9 cellular contexts compared by ENCODE assay signal in the genomic region with DNA sequence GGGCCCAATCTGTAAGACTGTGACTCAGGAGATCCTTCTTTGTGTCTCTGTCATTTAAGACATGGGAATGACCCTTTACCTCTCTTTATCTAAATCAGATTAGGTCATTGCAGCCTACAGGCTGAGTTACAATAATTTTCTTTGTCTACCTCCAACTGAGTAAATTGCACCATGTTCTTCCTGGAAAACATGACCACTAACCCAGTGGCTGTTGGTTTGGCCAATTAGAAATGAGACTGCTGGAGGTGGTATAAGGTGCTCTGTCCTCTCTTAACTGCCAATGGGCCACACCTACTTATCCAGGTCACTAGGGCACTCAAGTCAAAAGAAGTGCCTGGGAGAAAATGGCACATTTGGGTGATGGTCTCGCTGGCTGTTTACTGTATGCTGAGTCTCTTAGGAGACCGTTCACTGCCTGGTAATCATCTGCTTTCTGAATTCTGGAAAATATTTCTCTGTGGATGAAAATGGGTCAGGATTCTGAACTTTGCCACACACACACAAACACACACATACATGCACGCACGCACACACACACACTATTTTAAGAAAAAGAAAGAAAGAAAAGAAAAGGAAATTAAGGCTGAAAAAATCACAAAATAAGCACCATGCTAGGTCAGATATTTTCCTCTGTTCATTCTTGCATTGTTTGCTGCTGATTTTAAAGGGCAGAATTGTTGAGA. TPM values are rescaled to one million over a fixed set of nuclear protein-coding genes. Genes with fewer than 3 reads are reported as not detected.
DNase-seq lines count a peak whose midpoint lies in the region; ATAC-seq, FAIRE-seq and TF ChIP-seq lines count a peak whose summit lies in the region.
"Had no signal": no experiment of that assay in that cellular context is flagged by ENCODE, and none has a peak within 500 bp of the region (broad histone marks: within the 10 kb centered on the region; RNA-seq: fewer than 3 reads in every experiment).

No MANE protein-coding gene starts in this region.

- no peaks in the 10 kb centered on the region for H3K9me3 Mint-ChIP-seq in activated CD4-positive, alpha-beta T cell treated with anti-CD3 and anti-CD28 coated beads for 36 hours (ENCODE audit: low read depth)

- peak overlapping the region; percentile 25; the same call in 1 of the 2 replicates for H3K27ac ChIP-seq in WERI-Rb-1
- H3K27ac ChIP-seq in right atrium auricular region: peak overlapping the region; percentile 73 to 86
- H3K27ac ChIP-seq: KMS-11 had no signal

- TF ChIP-seq CTCF in WERI-Rb-1 (IDR thresholded peaks at IDR 0.05; ENCODE audit: low read depth, low read length) (no peak), right atrium auricular region (IDR thresholded peaks at IDR 0.05) (no peak), D721Med (IDR thresholded peaks at IDR 0.05; ENCODE audit: insufficient read depth, missing control alignments) (no peak)

- no peaks in the 10 kb centered on the region for H3K9me3 ChIP-seq in WERI-Rb-1 (ENCODE audit: severe bottlenecking)
- no peaks in the 10 kb centered on the region for H3K9me3 ChIP-seq in right atrium auricular region

- POLR2A ChIA-PET in activated CD4-positive, alpha-beta T cell treated with anti-CD3 and anti-CD28 coated beads for 36 hours (lab: Charles Lee): no interaction called here

- H3K36me3 ChIP-seq in WERI-Rb-1 (no peaks in the 10 kb centered on the region; the same call in 1 of the 2 replicates), right atrium auricular region (no peaks in the 10 kb centered on the region)

- H3K36me3 Mint-ChIP-seq in activated CD4-positive, alpha-beta T cell treated with anti-CD3 and anti-CD28 coated beads for 36 hours (ENCODE audit: low read depth): peaks cover 21% of the 10 kb centered on the region

- H3K4me3 ChIP-seq in WERI-Rb-1 (ENCODE audit: low read depth, low read length) (no peak overlapping the region), right atrium auricular region (no peak overlapping the region)

- intact Hi-C loops in activated CD4-positive, alpha-beta T cell treated with anti-CD3 and anti-CD28 coated beads for 36 hours (cut with DNase I, micrococcal nuclease): loop anchor here (1.0 kb wide), 2 partner anchors 13 to 16 kb away; a partner anchor contains a TSS

- CTCF ChIA-PET in activated CD4-positive, alpha-beta T cell treated with anti-CD3 and anti-CD28 coated beads for 36 hours (lab: Charles Lee): interaction anchor here (0.7 to 3.7 kb wide), 8 partner anchors 12 to 1139 kb away, joined by 3 to 18 read pairs (median 4); no protein-coding TSS in a partner anchor

- no peak for ATAC-seq in activated CD4-positive, alpha-beta T cell treated with anti-CD3 and anti-CD28 coated beads for 36 hours
- peak; percentile 5 for ATAC-seq in stimulated activated naive CD8-positive, alpha-beta T cell treated with anti-CD3 and anti-CD28 coated beads, Interleukin-15, Interleukin-2, amounts not matched to agents 100 U/mL and 50 U/mL, for 24 hours

- peak overlapping the region; percentile 84 for H3K27ac Mint-ChIP-seq in activated CD4-positive, alpha-beta T cell treated with anti-CD3 and anti-CD28 coated beads for 36 hours

- peaks cover 0 to 74% of the 10 kb centered on the region in 2 donors for H3K4me1 ChIP-seq in right atrium auricular region

- H3K27me3 ChIP-seq in WERI-Rb-1 (ENCODE audit: insufficient read depth, low read depth, severe bottlenecking) (no peaks in the 10 kb centered on the region), right atrium auricular region (no peaks in the 10 kb centered on the region)

- no peak for DNase-seq in activated CD4-positive, alpha-beta T cell treated with anti-CD3 and anti-CD28 coated beads for 36 hours
- no peak for DNase-seq in activated CD4-positive, alpha-beta T cell treated with anti-CD3 and anti-CD28 coated beads for 48 hours
- no peak for DNase-seq in WERI-Rb-1
- DNase-seq in right atrium auricular region (ENCODE audit: low spot score): no peak
- no peak for DNase-seq in stimulated activated naive CD8-positive, alpha-beta T cell treated with anti-CD3 and anti-CD28 coated beads, Interleukin-15, Interleukin-2, amounts not matched to agents 100 U/mL and 50 U/mL, for 24 hours
- no peak for DNase-seq in stimulated activated CD4-positive, alpha-beta T cell treated with anti-CD3 and anti-CD28 coated beads, Interleukin-4, amount 100 ng/mL, for 1 hour
- no peak for DNase-seq in D721Med (ENCODE audit: insufficient read length, low spot score)
- no peak for DNase-seq in NCI-H128 (lab: John Stamatoyannopoulos, UW; ENCODE audit: unreplicated experiment)

- H3K4me3 Mint-ChIP-seq in activated CD4-positive, alpha-beta T cell treated with anti-CD3 and anti-CD28 coated beads for 36 hours: no peak overlapping the region

- FAIRE-seq in D721Med (lab: Jason Lieb, UNC): no peak

- no peaks in the 10 kb centered on the region for H3K27me3 Mint-ChIP-seq in activated CD4-positive, alpha-beta T cell treated with anti-CD3 and anti-CD28 coated beads for 36 hours

- H3K4me1 Mint-ChIP-seq in activated CD4-positive, alpha-beta T cell treated with anti-CD3 and anti-CD28 coated beads for 36 hours: peaks cover 64% of the 10 kb centered on the region

RNA-seq across cellular contexts. Expression of a gene that starts 16.4 kb away (rescaled TPM):
- 10 to 100 TPM; 36.6 to 40.2 TPM for total RNA-seq in activated CD4-positive, alpha-beta T cell treated with anti-CD3 and anti-CD28 coated beads for 36 hours
- total RNA-seq in right atrium auricular region: 10 to 100 TPM in 1 of 2 donors, 1 to 10 TPM in 1; 8.8 to 13.8 TPM

RNA-seq across cellular contexts. Expression of a gene that starts 44.8 kb away (rescaled TPM):
- under 1 TPM; 0.37 TPM for total RNA-seq in activated CD4-positive, alpha-beta T cell treated with anti-CD3 and anti-CD28 coated beads for 36 hours
- total RNA-seq in right atrium auricular region: not detected

RNA-seq across cellular contexts. Expression of a gene that starts 56.1 kb away (rescaled TPM):
- 10 to 100 TPM in 1 of 2 experiments, 1 to 10 TPM in 1; 8.5 to 10.2 TPM for total RNA-seq in activated CD4-positive, alpha-beta T cell treated with anti-CD3 and anti-CD28 coated beads for 36 hours
- 1,000 to 10,000 TPM in 1 of 2 donors, 100 to 1,000 TPM in 1; 934 to 1,936 TPM for total RNA-seq in right atrium auricular region

Comparison
In these comparisons a context has a peak if more than half of its experiments do, and no peak if none do; other contexts are left out.
1. RNA of a gene that starts 56.1 kb away (total RNA-seq): 934 to 1,936 TPM in right atrium auricular region; 8.5 to 10.2 TPM in activated CD4-positive, alpha-beta T cell treated with anti-CD3 and anti-CD28 coated beads for 36 hours; every median in the first group is over 10 times any median in the second.